Comparison of ENCODE assay signal across 13 cellular contexts in genomic region chr11:65903068-65903481, GRCh38. TPM values are rescaled to one million over a fixed set of nuclear protein-coding genes. Genes with fewer than 3 reads are reported as not detected.
A peak's percentile ranks its signal among the peaks of the same experiment; 100 is the strongest.
DNase-seq lines count a peak whose midpoint lies in the region; ATAC-seq and TF ChIP-seq lines count a peak whose summit lies in the region.
"Had no signal": no experiment of that assay in that cellular context is flagged by ENCODE, and none has a peak within 500 bp of the region (broad histone marks: within the 10 kb centered on the region; RNA-seq: fewer than 3 reads in every experiment).

No MANE protein-coding gene starts in this region.

- H3K9me3 ChIP-seq in HUES6 (ENCODE audit: control insufficient read depth, insufficient read depth, low read depth, low read length), result no peaks in the 10 kb centered on the region
- H3K9me3 ChIP-seq: spleen had no signal

- H3K27ac ChIP-seq in HUES6 (ENCODE audit: low read depth, low read length), result no peak overlapping the region
- H3K27ac ChIP-seq: spleen had no signal

- no peak for ATAC-seq in HG02588 (IDR thresholded peaks at IDR 0.05; ENCODE audit: unreplicated experiment)
- no peak for ATAC-seq in GM18498 (IDR thresholded peaks at IDR 0.05; ENCODE audit: unreplicated experiment)
- ATAC-seq in HG03565 (IDR thresholded peaks at IDR 0.05; ENCODE audit: unreplicated experiment), result no peak

- POLR2A ChIA-PET in BJ (lab: Charles Lee), result interaction anchor here (2.2 kb wide), 1 partner anchor 12 kb away, joined by 5 read pairs; no protein-coding TSS in a partner anchor

- H3K4me1 ChIP-seq in HUES6 (ENCODE audit: control insufficient read depth, insufficient read depth, low read length), result peaks cover 14% of the 10 kb centered on the region; the same call in 1 of the 2 replicates

- no peak overlapping the region for H3K4me3 ChIP-seq in BJ (ENCODE audit: low read depth, low read length)
- peak overlapping the region; percentile 21; the same call in 1 of the 2 replicates for H3K4me3 ChIP-seq in HUES6 (ENCODE audit: low read depth, low read length)
- H3K4me3 ChIP-seq: lung, spleen had no signal

- H3K27me3 Mint-ChIP-seq in immature natural killer cell (ENCODE audit: low read depth in 3 of 3), result peaks cover 5 to 23% (median 8%) of the 10 kb centered on the region in 3 donors
- H3K27me3 Mint-ChIP-seq: activated T-cell treated with anti-CD3 and anti-CD28 coated beads, Interleukin-2, amount 50 U/mL, for 24 hours had no signal

- H3K27me3 ChIP-seq in BJ (ENCODE audit: control insufficient read depth, insufficient read depth, low read length) (no peaks in the 10 kb centered on the region), HUES6 (ENCODE audit: control insufficient read depth, insufficient read depth, low read length) (peaks cover 49% of the 10 kb centered on the region)

- no peaks in the 10 kb centered on the region for H3K36me3 Mint-ChIP-seq in immature natural killer cell

- H3K27ac Mint-ChIP-seq in immature natural killer cell, result peak overlapping the region in 4 of 6 donors; percentile 55 to 97 (median 90)

- no peaks in the 10 kb centered on the region for H3K9me3 Mint-ChIP-seq in immature natural killer cell
- H3K9me3 Mint-ChIP-seq: activated T-cell treated with anti-CD3 and anti-CD28 coated beads, Interleukin-2, amount 50 U/mL, for 24 hours had no signal

- TF ChIP-seq CTCF in BJ (IDR thresholded peaks at IDR 0.05; ENCODE audit: insufficient read depth, low read depth, low read length), result no peak

- H3K4me1 Mint-ChIP-seq in immature natural killer cell, result peaks cover 24 to 28% of the 10 kb centered on the region in 2 donors

- CTCF ChIA-PET in BJ (lab: Yijun Ruan, JAX), result interaction anchor here (0.6 to 11.3 kb wide), 4 partner anchors 10 to 16 kb away, joined by 3 to 130 read pairs (median 3); partner anchors contain the start of genes CCDC85B and FIBP

- peak overlapping the region; percentile 44 for H3K9ac ChIP-seq in HUES6 (ENCODE audit: low read length)

- DNase-seq in BJ (ENCODE audit: low read depth), result peak; percentile 68
- DNase-seq in UCSD-AML1 (lab: John Stamatoyannopoulos, UW; ENCODE audit: unreplicated experiment), result peak; percentile 19
- DNase-seq in immature natural killer cell, result no peak
- DNase-seq in NOMO-1 treated with dmso at 0.1 percent for 144 hours (lab: John Stamatoyannopoulos, UW; ENCODE audit: unreplicated experiment), result no peak
- DNase-seq: activated T-cell treated with anti-CD3 and anti-CD28 coated beads, Interleukin-2, amount 50 U/mL, for 24 hours; effector CD4-positive, alpha-beta T cell; NCI-H1930; spleen had no signal

- H3K4me3 Mint-ChIP-seq in immature natural killer cell, result no peak overlapping the region
- H3K4me3 Mint-ChIP-seq: activated T-cell treated with anti-CD3 and anti-CD28 coated beads, Interleukin-2, amount 50 U/mL, for 24 hours had no signal

- H3K36me3 ChIP-seq in BJ (ENCODE audit: control insufficient read depth, insufficient read depth, low read length) (no peaks in the 10 kb centered on the region), HUES6 (ENCODE audit: control insufficient read depth, insufficient read depth, low read length) (no peaks in the 10 kb centered on the region)
- H3K36me3 ChIP-seq: spleen had no signal

RNA-seq across cellular contexts. Expression of gene FOSL1, which starts 2.9 kb away (rescaled TPM):
- polyA plus RNA-seq in BJ (2011; rRNA removed), result 8.2 and 10.3 TPM in 2 replicates
- 9.4 and 15.9 TPM in 2 replicates for polyA minus RNA-seq in BJ (2011; rRNA and poly(A)+ RNA removed)
- polyA plus RNA-seq in immature natural killer cell, result under 1 TPM; 0.13 to 0.30 (median 0.17) TPM

RNA-seq across cellular contexts. Expression of gene CCDC85B, which starts 12.6 kb away (rescaled TPM):
- polyA plus RNA-seq in BJ (2011; rRNA removed) (23.7 and 33.4 TPM in 2 replicates), immature natural killer cell (100 to 1,000 TPM in 2 of 3 donors, 10 to 100 TPM in 1; 62.9 to 159 (median 142) TPM)
- polyA minus RNA-seq in BJ (2011; rRNA and poly(A)+ RNA removed), result 2.7 and 3.3 TPM in 2 replicates

RNA-seq across cellular contexts. Expression of gene FIBP, which starts 14.8 kb away (rescaled TPM):
- polyA plus RNA-seq in BJ (2011; rRNA removed) (136 and 199 TPM in 2 replicates), immature natural killer cell (100 to 1,000 TPM; 120 to 145 (median 141) TPM)
- polyA minus RNA-seq in BJ (2011; rRNA and poly(A)+ RNA removed), result 99.3 and 128 TPM in 2 replicates

RNA-seq across cellular contexts. Expression of gene C11orf68, which starts 15.8 kb away (rescaled TPM):
- 49.8 and 81.9 TPM in 2 replicates for polyA plus RNA-seq in BJ (2011; rRNA removed)
- polyA minus RNA-seq in BJ (2011; rRNA and poly(A)+ RNA removed), result 47.9 and 68.0 TPM in 2 replicates
- 10 to 100 TPM; 45.7 to 84.5 (median 60.4) TPM for polyA plus RNA-seq in immature natural killer cell

RNA-seq across cellular contexts. Expression of gene DRAP1, which starts 16.2 kb away (rescaled TPM):
- polyA plus RNA-seq in BJ (2011; rRNA removed) (137 and 141 TPM in 2 replicates), immature natural killer cell (100 to 1,000 TPM; 135 to 234 (median 182) TPM)
- 43.8 and 54.5 TPM in 2 replicates for polyA minus RNA-seq in BJ (2011; rRNA and poly(A)+ RNA removed)

Comparison
In these comparisons a context has a peak if more than half of its experiments do, and no peak if none do; other contexts are left out.
1. DNase-seq: peak in BJ (single experiment) and UCSD-AML1 (single experiment); none in immature natural killer cell (0 of 3) and NOMO-1 treated with dmso at 0.1 percent for 144 hours (single experiment).